Comparison of ENCODE assay signal across 1 cellular context in the genomic region with DNA sequence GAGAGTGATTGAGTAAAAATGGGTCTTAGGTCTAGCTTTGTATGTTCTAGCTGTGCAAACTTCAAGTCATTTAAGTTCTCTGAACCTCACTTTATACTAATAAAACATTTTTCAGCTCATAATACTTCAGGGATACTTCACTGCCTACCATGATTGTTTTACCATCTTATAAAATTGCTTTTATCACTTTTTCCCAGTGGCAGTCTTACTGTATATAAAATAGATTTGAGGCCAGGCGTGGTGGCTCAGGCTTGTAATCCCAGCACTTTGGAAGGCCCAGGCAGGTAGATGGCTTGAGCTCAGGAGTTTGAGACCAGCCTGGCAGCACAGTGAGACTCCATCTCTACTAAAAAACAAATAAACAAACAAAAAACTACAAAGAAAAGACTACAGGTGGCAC.
TF ChIP-seq lines count a peak whose summit lies in the region.

No MANE protein-coding gene starts in this region.

TF ChIP-seq in IMR-90, 13 proteins besides CTCF, POLR2A, EP300 and RAD21 (continued from another document):
- no peak for TF ChIP-seq FOS (IDR thresholded peaks at IDR 0.05; ENCODE audit: low read depth, low read length)
- no peak for TF ChIP-seq SMC3 (IDR thresholded peaks at IDR 0.05; ENCODE audit: low read depth, low read length)
- no peak for TF ChIP-seq NFE2L2 (IDR thresholded peaks at IDR 0.05; ENCODE audit: low read depth, low read length)
- TF ChIP-seq, protein P1, sequence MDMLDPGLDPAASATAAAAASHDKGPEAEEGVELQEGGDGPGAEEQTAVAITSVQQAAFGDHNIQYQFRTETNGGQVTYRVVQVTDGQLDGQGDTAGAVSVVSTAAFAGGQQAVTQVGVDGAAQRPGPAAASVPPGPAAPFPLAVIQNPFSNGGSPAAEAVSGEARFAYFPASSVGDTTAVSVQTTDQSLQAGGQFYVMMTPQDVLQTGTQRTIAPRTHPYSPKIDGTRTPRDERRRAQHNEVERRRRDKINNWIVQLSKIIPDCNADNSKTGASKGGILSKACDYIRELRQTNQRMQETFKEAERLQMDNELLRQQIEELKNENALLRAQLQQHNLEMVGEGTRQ (IDR thresholded peaks at IDR 0.05; ENCODE audit: low read depth, low read length) = no peak
